In genomic region chr19:10891360-10892108, GRCh38 we compare ENCODE assay signal across 13 cellular contexts. TPM values are rescaled to one million over a fixed set of nuclear protein-coding genes. Genes with fewer than 3 reads are reported as not detected.
A peak's percentile ranks its signal among the peaks of the same experiment; 100 is the strongest.
DNase-seq lines count a peak whose midpoint lies in the region; ATAC-seq and TF ChIP-seq lines count a peak whose summit lies in the region.
"Had no signal": no experiment of that assay in that cellular context is flagged by ENCODE, and none has a peak within 500 bp of the region (broad histone marks: within the 10 kb centered on the region; RNA-seq: fewer than 3 reads in every experiment).

No MANE protein-coding gene starts in this region.

- H3K9me3 ChIP-seq in gastroesophageal sphincter (no peaks in the 10 kb centered on the region), neuron (ENCODE audit: low read length) (no peaks in the 10 kb centered on the region)
- H3K9me3 ChIP-seq: SJSA1 had no signal

- H3K27ac ChIP-seq in gastroesophageal sphincter, result peak overlapping the region in 1 of 4 donors; percentile 34
- H3K27ac ChIP-seq: SJSA1 had no signal

- H3K4me3 ChIP-seq in gastroesophageal sphincter (no peak overlapping the region), neuron (ENCODE audit: low read length) (peak overlapping the region; percentile 9)
- H3K4me3 ChIP-seq: SJSA1 had no signal

- 45 to 82% methylated on average over 4 to 14 of the region's 23 CpGs for WGBS in gastroesophageal sphincter (ENCODE audit: low coverage in 1 of 2), 2 donors

- H3K36me3 ChIP-seq in gastroesophageal sphincter (no peaks in the 10 kb centered on the region), neuron (ENCODE audit: insufficient read depth, low read length) (peaks cover 5% of the 10 kb centered on the region)
- H3K36me3 ChIP-seq: SJSA1 had no signal

- DNase-seq in COLO668 (lab: John Stamatoyannopoulos, UW; ENCODE audit: unreplicated experiment) (peak; percentile 70), NCI-H510A (lab: John Stamatoyannopoulos, UW) (peak; percentile 82), NCI-H524 (lab: John Stamatoyannopoulos, UW) (no peak), NCI-H2196 (lab: John Stamatoyannopoulos, UW; ENCODE audit: unreplicated experiment) (no peak)
- DNase-seq: activated CD4-positive, CD25-positive, alpha-beta regulatory T cell; activated T-cell treated with anti-CD3 and anti-CD28 coated beads, Interleukin-2, amount 50 U/mL, for 72 hours; NCI-H2081 treated with DMSO at 0.1 percent for 48 hours had no signal

- no peak for TF ChIP-seq CTCF in gastroesophageal sphincter (IDR thresholded peaks at IDR 0.05)

- H2AFZ ChIP-seq in neuron (ENCODE audit: low read depth, low read length), result peak overlapping the region; percentile 7

- ATAC-seq in gastroesophageal sphincter, result peak; percentile 21
- ATAC-seq in HG03139 (IDR thresholded peaks at IDR 0.05; ENCODE audit: unreplicated experiment), result no peak
- no peak for ATAC-seq in GM18909 (IDR thresholded peaks at IDR 0.05; ENCODE audit: poor library complexity, unreplicated experiment)
- ATAC-seq: activated T-cell treated with anti-CD3 and anti-CD28 coated beads, Interleukin-2, amount 50 U/mL, for 72 hours had no signal

- TF ChIP-seq EP300 in gastroesophageal sphincter (IDR thresholded peaks at IDR 0.05), result no peak

- H3K4me1 ChIP-seq in gastroesophageal sphincter (peaks cover 0 to 64% (median 6%) of the 10 kb centered on the region in 3 donors), neuron (ENCODE audit: insufficient read depth, low read length) (peaks cover 53% of the 10 kb centered on the region)

- no peak for TF ChIP-seq POLR2A in gastroesophageal sphincter (IDR thresholded peaks at IDR 0.05)

- H3K27me3 ChIP-seq in gastroesophageal sphincter (no peaks in the 10 kb centered on the region), neuron (ENCODE audit: insufficient read depth, low read length) (no peaks in the 10 kb centered on the region)
- H3K27me3 ChIP-seq: SJSA1 had no signal

RNA-seq across cellular contexts. Expression of gene CARM1, which starts 20.2 kb away (rescaled TPM):
- 10 to 100 TPM; 17.0 to 37.1 (median 18.8) TPM for total RNA-seq in gastroesophageal sphincter

RNA-seq across cellular contexts. Expression of gene YIPF2, which starts 36.9 kb away (rescaled TPM):
- total RNA-seq in gastroesophageal sphincter, result 10 to 100 TPM; 25.5 to 47.8 (median 28.1) TPM

RNA-seq across cellular contexts. Expression of gene TIMM29, which starts 37.1 kb away (rescaled TPM):
- total RNA-seq in gastroesophageal sphincter, result 10 to 100 TPM; 37.6 to 51.1 (median 40.9) TPM

RNA-seq across cellular contexts. Expression of gene C19orf38, which starts 43.3 kb away (rescaled TPM):
- 1 to 10 TPM in 2 of 4 donors, under 1 TPM in 1, not detected in 1; 0.89 to 3.1 (median 2.1) TPM for total RNA-seq in gastroesophageal sphincter
- total RNA-seq: Daoy, SJSA1 had no signal

RNA-seq across cellular contexts. Expression of gene TMED1, which starts 55.5 kb away (rescaled TPM):
- total RNA-seq in gastroesophageal sphincter, result 10 to 100 TPM; 15.4 to 36.9 (median 31.7) TPM

Comparison
In these comparisons a context has a peak if more than half of its experiments do, and no peak if none do; other contexts are left out.
1. DNase-seq: peak in COLO668 (single experiment) and NCI-H510A (single experiment); none in NCI-H524 (0 of 2) and NCI-H2196 (single experiment).